Comparison of ENCODE assay signal across 14 cellular contexts in the genomic region with DNA sequence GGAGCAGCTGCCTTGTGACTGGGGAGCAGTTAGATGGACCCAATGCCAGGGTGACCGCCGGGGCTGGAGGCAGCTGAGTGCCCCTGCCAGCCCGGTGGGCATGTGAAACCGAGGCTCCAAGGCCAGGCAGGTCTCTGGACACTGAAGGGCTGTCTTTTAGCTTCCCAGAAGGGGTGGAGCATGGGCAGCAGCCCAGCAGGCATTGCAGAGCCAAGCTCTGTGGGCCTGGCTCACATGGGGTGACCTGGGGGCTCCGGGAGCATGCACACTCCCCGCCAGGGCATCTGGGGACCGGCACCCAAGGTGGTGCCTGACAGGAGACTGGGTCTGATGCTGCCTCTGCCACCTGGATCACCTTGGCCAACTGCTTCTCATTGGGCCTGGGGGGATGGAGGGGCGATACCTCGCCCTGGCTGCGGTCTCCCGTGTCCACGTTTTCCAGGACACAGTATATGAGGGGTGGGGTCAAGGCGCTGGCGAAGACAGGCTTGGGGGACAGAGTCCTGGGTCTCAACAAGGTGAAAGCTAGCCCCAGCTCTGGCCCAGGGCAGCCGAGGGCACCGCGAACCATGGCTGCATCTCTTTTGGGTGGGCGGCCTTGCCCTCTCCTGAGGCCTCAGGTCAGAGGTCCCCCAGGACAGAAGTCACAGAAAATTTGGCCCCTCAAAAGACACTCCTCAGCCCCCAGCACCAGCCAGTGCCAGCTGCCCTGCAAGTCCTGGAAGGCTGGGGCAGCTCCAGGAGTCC.
DNase-seq lines count a peak whose midpoint lies in the region; ATAC-seq and TF ChIP-seq lines count a peak whose summit lies in the region.
"Had no signal": no experiment of that assay in that cellular context is flagged by ENCODE, and none has a peak within 500 bp of the region (broad histone marks: within the 10 kb centered on the region; RNA-seq: fewer than 3 reads in every experiment).

No MANE protein-coding gene starts in this region.

- TF ChIP-seq CTCF in VCaP (conservative IDR thresholded peaks at IDR 0.05), result no peak
- no peak for TF ChIP-seq CTCF in GM10266 (IDR thresholded peaks at IDR 0.05; ENCODE audit: control insufficient read depth, insufficient read depth, low read depth, missing control alignments)

- no peak overlapping the region for H3K4me3 ChIP-seq in endocrine pancreas (ENCODE audit: control insufficient read depth, insufficient read depth, low read length)
- H3K4me3 ChIP-seq: GM12878 had no signal

- H3K9ac ChIP-seq in endocrine pancreas (ENCODE audit: control insufficient read depth, insufficient read depth, low read length), result peak overlapping the region; percentile 47

- H3K27ac ChIP-seq in VCaP, result peak overlapping the region; percentile 67

- no peaks in the 10 kb centered on the region for H3K9me3 ChIP-seq in endocrine pancreas (ENCODE audit: control insufficient read depth, low read length)
- H3K9me3 ChIP-seq: Caco-2 had no signal

- H3K36me3 ChIP-seq in endocrine pancreas (ENCODE audit: control insufficient read depth, insufficient read depth, low read length), result no peaks in the 10 kb centered on the region

- no peaks in the 10 kb centered on the region for H3K27me3 ChIP-seq in endocrine pancreas (ENCODE audit: control insufficient read depth, insufficient read depth, low read length)

- no peaks in the 10 kb centered on the region for H3K4me1 ChIP-seq in endocrine pancreas (ENCODE audit: control insufficient read depth, insufficient read depth, low read length)
- H3K4me1 ChIP-seq: Caco-2 had no signal

- ATAC-seq in GM21360 (IDR thresholded peaks at IDR 0.05; ENCODE audit: unreplicated experiment), result no peak
- ATAC-seq: CD8-positive, alpha-beta T cell had no signal

- DNase-seq in medulla oblongata (ENCODE audit: extremely low spot score), result peak; percentile 45
- no peak for DNase-seq in SW 1271 (lab: John Stamatoyannopoulos, UW)
- no peak for DNase-seq in GM10266 (ENCODE audit: extremely low spot score)
- DNase-seq: Caco-2; CD4-positive, CD25-positive, alpha-beta regulatory T cell; CD8-positive, alpha-beta T cell; DMS153; DND-41; GOT3; HCEC 1CT had no signal
